In genomic region chr22:23458663-23459541, GRCh38 we compare ENCODE assay signal across 1 cellular context.
TF ChIP-seq lines count a peak whose summit lies in the region.

No MANE protein-coding gene starts in this region.

TF ChIP-seq in HepG2, 621 proteins besides CTCF, POLR2A, EP300 and RAD21 (continued from another document and continues in another):
- TF ChIP-seq CREM (IDR thresholded peaks at IDR 0.05) = no peak
- TF ChIP-seq CREM (CRISPR knock-in tag; IDR thresholded peaks at IDR 0.05) = no peak
- TF ChIP-seq IRX3 (CRISPR knock-in tag; IDR thresholded peaks at IDR 0.05; ENCODE audit: borderline replicate concordance, low read depth) = no peak
- no peak for TF ChIP-seq SP140L (CRISPR knock-in tag; IDR thresholded peaks at IDR 0.05; ENCODE audit: borderline replicate concordance)
- no peak for TF ChIP-seq ZFP1 (CRISPR knock-in tag; IDR thresholded peaks at IDR 0.05)
- no peak for TF ChIP-seq GABPA (IDR thresholded peaks at IDR 0.05; ENCODE audit: low read depth, low read length)
- TF ChIP-seq GABPA (CRISPR knock-in tag; IDR thresholded peaks at IDR 0.05; ENCODE audit: low read depth) = no peak
- TF ChIP-seq ZFP62 (CRISPR knock-in tag; IDR thresholded peaks at IDR 0.05) = no peak
- TF ChIP-seq NR1H2 (CRISPR knock-in tag; IDR thresholded peaks at IDR 0.05; ENCODE audit: borderline replicate concordance, low read depth) = no peak
- 0 out of 2 replicates have a peak, but pooled peaks have one; percentile 18 for TF ChIP-seq KDM5B (CRISPR knock-in tag; IDR thresholded peaks at IDR 0.05; ENCODE audit: borderline replicate concordance)
- TF ChIP-seq TFE3 (CRISPR knock-in tag; IDR thresholded peaks at IDR 0.05) = no peak
- TF ChIP-seq FOXP4 (CRISPR knock-in tag; IDR thresholded peaks at IDR 0.05) = no peak
- no peak for TF ChIP-seq ZNF777 (CRISPR knock-in tag; IDR thresholded peaks at IDR 0.05)
- TF ChIP-seq CBX5 (CRISPR knock-in tag; IDR thresholded peaks at IDR 0.05; ENCODE audit: borderline replicate concordance) = no peak
- TF ChIP-seq ZFP90 (CRISPR knock-in tag; IDR thresholded peaks at IDR 0.05; ENCODE audit: borderline replicate concordance) = peak; percentile 56; the same call in 1 of the 2 replicates
- no peak for TF ChIP-seq RBM22 (optimal IDR thresholded peaks at IDR 0.05; ENCODE audit: low read length)
- TF ChIP-seq SNAPC5 (CRISPR knock-in tag; IDR thresholded peaks at IDR 0.05; ENCODE audit: borderline replicate concordance) = no peak
- TF ChIP-seq ZFYVE20 (CRISPR knock-in tag; IDR thresholded peaks at IDR 0.05; ENCODE audit: borderline replicate concordance, low read depth) = 0 out of 2 replicates have a peak, but pooled peaks have one; percentile 56
- TF ChIP-seq ZNF574 (CRISPR knock-in tag; IDR thresholded peaks at IDR 0.05) = 0 out of 2 replicates have a peak, but pooled peaks have one; percentile 26
- no peak for TF ChIP-seq ZNF576 (CRISPR knock-in tag; IDR thresholded peaks at IDR 0.05)
- TF ChIP-seq ZNF292 (CRISPR knock-in tag; IDR thresholded peaks at IDR 0.05; ENCODE audit: borderline replicate concordance, low read depth) = no peak
- no peak for TF ChIP-seq ZNF20 (CRISPR knock-in tag; IDR thresholded peaks at IDR 0.05)
- TF ChIP-seq TEAD2 (CRISPR knock-in tag; IDR thresholded peaks at IDR 0.05) = no peak
- TF ChIP-seq GATAD1 (CRISPR knock-in tag; IDR thresholded peaks at IDR 0.05) = no peak
- no peak for TF ChIP-seq ATAD3A (CRISPR knock-in tag; IDR thresholded peaks at IDR 0.05)
- TF ChIP-seq MBNL3 (CRISPR knock-in tag; conservative IDR thresholded peaks at IDR 0.05) = no peak
- TF ChIP-seq XRCC5 (optimal IDR thresholded peaks at IDR 0.05; ENCODE audit: low read length) = no peak
- no peak for TF ChIP-seq DR1 (CRISPR knock-in tag; IDR thresholded peaks at IDR 0.05)
- peak; percentile 40; the same call in 1 of the 2 replicates for TF ChIP-seq SP4 (CRISPR knock-in tag; IDR thresholded peaks at IDR 0.05)
- no peak for TF ChIP-seq NFE2 (CRISPR knock-in tag; IDR thresholded peaks at IDR 0.05)
- TF ChIP-seq MED1 (CRISPR knock-in tag; IDR thresholded peaks at IDR 0.05) = peak; percentile 64
- no peak for TF ChIP-seq ARNT2 (CRISPR knock-in tag; IDR thresholded peaks at IDR 0.05; ENCODE audit: low read depth)
- TF ChIP-seq MLXIP (CRISPR knock-in tag; IDR thresholded peaks at IDR 0.05; ENCODE audit: borderline replicate concordance) = no peak
- TF ChIP-seq ZNF280D (CRISPR knock-in tag; IDR thresholded peaks at IDR 0.05) = no peak
- TF ChIP-seq ZNF781 (CRISPR knock-in tag; IDR thresholded peaks at IDR 0.05; ENCODE audit: borderline replicate concordance, not compliant biosample characterization) = no peak
- no peak for TF ChIP-seq ZBTB26 (CRISPR knock-in tag; IDR thresholded peaks at IDR 0.05; ENCODE audit: borderline replicate concordance)
- no peak for TF ChIP-seq RAD51 (IDR thresholded peaks at IDR 0.05; ENCODE audit: borderline replicate concordance)
- no peak for TF ChIP-seq HNF1B (CRISPR knock-in tag; IDR thresholded peaks at IDR 0.05)
- 0 out of 2 replicates have a peak, but pooled peaks have one; percentile 0 for TF ChIP-seq TFDP1 (CRISPR knock-in tag; IDR thresholded peaks at IDR 0.05; ENCODE audit: borderline replicate concordance)
- peak; percentile 63 for TF ChIP-seq ZFY (CRISPR knock-in tag; IDR thresholded peaks at IDR 0.05)
- TF ChIP-seq ZNF557 (CRISPR knock-in tag; IDR thresholded peaks at IDR 0.05) = 0 out of 2 replicates have a peak, but pooled peaks have one; percentile 63
- TF ChIP-seq ATM (IDR thresholded peaks at IDR 0.05; ENCODE audit: borderline replicate concordance) = no peak
- TF ChIP-seq ZNF275 (CRISPR knock-in tag; IDR thresholded peaks at IDR 0.05; ENCODE audit: borderline replicate concordance) = no peak
- TF ChIP-seq MLX (CRISPR knock-in tag; IDR thresholded peaks at IDR 0.05) = peak; percentile 43; the same call in 1 of the 2 replicates
